Comparison of ENCODE assay signal across 12 cellular contexts in genomic region chr9:35774907-35775635, GRCh38. TPM values are rescaled to one million over a fixed set of nuclear protein-coding genes. Genes with fewer than 3 reads are reported as not detected.
DNase-seq lines count a peak whose midpoint lies in the region; ATAC-seq lines count a peak whose summit lies in the region.
"Had no signal": no experiment of that assay in that cellular context is flagged by ENCODE, and none has a peak within 500 bp of the region (broad histone marks: within the 10 kb centered on the region; RNA-seq: fewer than 3 reads in every experiment).

No MANE protein-coding gene starts in this region.

- H3K9me3 ChIP-seq in SK-N-MC (ENCODE audit: low read depth, low read length) (no peaks in the 10 kb centered on the region), iPS-20b (ENCODE audit: insufficient read depth, low read depth, low read length) (no peaks in the 10 kb centered on the region), aorta (ENCODE audit: control insufficient read depth, low read length) (no peaks in the 10 kb centered on the region)

- DNase-seq in activated naive CD8-positive, alpha-beta T cell treated with anti-CD3 and anti-CD28 coated beads for 36 hours: no peak
- DNase-seq in SK-N-MC (ENCODE audit: low read depth, low spot score) (no peak), aorta (peak in 1 of 2 donors; percentile 54), cortex of kidney (lab: John Stamatoyannopoulos, UW) (no peak)
- DNase-seq in stimulated activated CD8-positive, alpha-beta memory T cell treated with anti-CD3 and anti-CD28 coated beads, Interleukin-4, amount 100 ng/mL, for 48 hours: no peak
- DNase-seq: activated CD4-positive, alpha-beta T cell treated with anti-CD3 and anti-CD28 coated beads, Interleukin-2, amount 50 U/mL, for 48 hours; CD4-positive, CD25-positive, alpha-beta regulatory T cell had no signal

- peak overlapping the region; percentile 28 for H3K27ac Mint-ChIP-seq in activated naive CD8-positive, alpha-beta T cell
- no peak overlapping the region for H3K27ac Mint-ChIP-seq in activated naive CD8-positive, alpha-beta T cell treated with anti-CD3 and anti-CD28 coated beads for 36 hours

- H3K36me3 ChIP-seq in SK-N-MC (ENCODE audit: insufficient read depth, low read length): no peaks in the 10 kb centered on the region
- no peaks in the 10 kb centered on the region for H3K36me3 ChIP-seq in iPS-20b (ENCODE audit: insufficient read depth, low read depth, low read length)
- H3K36me3 ChIP-seq in aorta (ENCODE audit: control insufficient read depth in 1 of 2, insufficient read depth in 2 of 2, low read length in 1 of 2): no peaks in the 10 kb centered on the region

- H3K4me3 Mint-ChIP-seq in activated naive CD8-positive, alpha-beta T cell: no peak overlapping the region
- H3K4me3 Mint-ChIP-seq in activated naive CD8-positive, alpha-beta T cell treated with anti-CD3 and anti-CD28 coated beads for 36 hours: no peak overlapping the region

- H3K27ac ChIP-seq in SK-N-MC (peak overlapping the region; percentile 5; the same call in 1 of the 2 replicates), iPS-20b (ENCODE audit: low read length) (no peak overlapping the region), aorta (ENCODE audit: low read depth in 1 of 2, low read length in 2 of 2) (no peak overlapping the region)

- no peaks in the 10 kb centered on the region for H3K9me3 Mint-ChIP-seq in activated naive CD8-positive, alpha-beta T cell (ENCODE audit: low read depth)
- H3K9me3 Mint-ChIP-seq in activated naive CD8-positive, alpha-beta T cell treated with anti-CD3 and anti-CD28 coated beads for 36 hours: no peaks in the 10 kb centered on the region

- 74 to 75% methylated on average over 7 of the region's 7 CpGs for WGBS in aorta, 2 donors

- H3K4me3 ChIP-seq in SK-N-MC (no peak overlapping the region), iPS-20b (ENCODE audit: low read length) (no peak overlapping the region), aorta (ENCODE audit: low read length in 2 of 2) (no peak overlapping the region)

- peaks cover 3% of the 10 kb centered on the region for H3K36me3 Mint-ChIP-seq in activated naive CD8-positive, alpha-beta T cell
- peaks cover 3% of the 10 kb centered on the region for H3K36me3 Mint-ChIP-seq in activated naive CD8-positive, alpha-beta T cell treated with anti-CD3 and anti-CD28 coated beads for 36 hours

- H3K4me1 ChIP-seq in iPS-20b (ENCODE audit: insufficient read depth, low read length): peaks cover 10% of the 10 kb centered on the region; the same call in 1 of the 2 replicates
- peaks cover 0 to 1% of the 10 kb centered on the region in 2 donors for H3K4me1 ChIP-seq in aorta (ENCODE audit: control insufficient read depth in 1 of 2, insufficient read depth in 2 of 2, low read length in 2 of 2)

- H3K9ac ChIP-seq in SK-N-MC (ENCODE audit: insufficient read length) (peak overlapping the region; percentile 2), iPS-20b (ENCODE audit: low read depth, low read length) (peak overlapping the region; percentile 33; the same call in 1 of the 2 replicates)

- ATAC-seq in aorta (ENCODE audit: low FRiP score): peak; percentile 44
- no peak for ATAC-seq in HG03442 (IDR thresholded peaks at IDR 0.05; ENCODE audit: unreplicated experiment)

- no peaks in the 10 kb centered on the region for H3K4me1 Mint-ChIP-seq in activated naive CD8-positive, alpha-beta T cell (ENCODE audit: low read depth)
- H3K4me1 Mint-ChIP-seq in activated naive CD8-positive, alpha-beta T cell treated with anti-CD3 and anti-CD28 coated beads for 36 hours: no peaks in the 10 kb centered on the region

- H3K27me3 Mint-ChIP-seq in activated naive CD8-positive, alpha-beta T cell: no peaks in the 10 kb centered on the region
- no peaks in the 10 kb centered on the region for H3K27me3 Mint-ChIP-seq in activated naive CD8-positive, alpha-beta T cell treated with anti-CD3 and anti-CD28 coated beads for 36 hours
- H3K27me3 Mint-ChIP-seq: CD4-positive, CD25-positive, alpha-beta regulatory T cell had no signal

- H3K27me3 ChIP-seq in iPS-20b (ENCODE audit: insufficient read depth, low read length) (no peaks in the 10 kb centered on the region), aorta (ENCODE audit: control insufficient read depth in 1 of 2, insufficient read depth in 2 of 2, low read length in 1 of 2) (no peaks in the 10 kb centered on the region)

- intact Hi-C loops in aorta (cut with DNase I): no loop called here

RNA-seq across cellular contexts. Expression of gene NPR2, which starts 16.3 kb away (rescaled TPM):
- 1 to 10 TPM; 4.7 to 8.9 TPM for total RNA-seq in activated naive CD8-positive, alpha-beta T cell treated with anti-CD3 and anti-CD28 coated beads for 36 hours
- total RNA-seq in aorta: 10 to 100 TPM; 39.7 to 45.6 TPM
- 10 to 100 TPM; 13.3 to 85.0 TPM for polyA plus RNA-seq in aorta

RNA-seq across cellular contexts. Expression of gene MSMP, which starts 21.0 kb away (rescaled TPM):
- total RNA-seq in activated naive CD8-positive, alpha-beta T cell treated with anti-CD3 and anti-CD28 coated beads for 36 hours: under 1 TPM in 1 of 2 experiments, not detected in 1; 0.94 TPM
- 1 to 10 TPM; 2.0 TPM for total RNA-seq in aorta
- polyA plus RNA-seq in aorta: not detected
- total RNA-seq: CD4-positive, CD25-positive, alpha-beta regulatory T cell; fibroblast of villous mesenchyme; HT1080 had no signal

RNA-seq across cellular contexts. Expression of gene RGP1, which starts 26.0 kb away (rescaled TPM):
- 10 to 100 TPM; 12.7 to 13.4 TPM for total RNA-seq in activated naive CD8-positive, alpha-beta T cell treated with anti-CD3 and anti-CD28 coated beads for 36 hours
- total RNA-seq in aorta: 10 to 100 TPM; 30.0 to 32.4 TPM
- 10 to 100 TPM; 11.0 to 13.0 TPM for polyA plus RNA-seq in aorta

RNA-seq across cellular contexts. Expression of gene GBA2, which starts 26.0 kb away (rescaled TPM):
- 10 to 100 TPM; 22.6 to 24.2 TPM for total RNA-seq in activated naive CD8-positive, alpha-beta T cell treated with anti-CD3 and anti-CD28 coated beads for 36 hours
- total RNA-seq in aorta: 10 to 100 TPM; 83.8 to 83.9 TPM
- polyA plus RNA-seq in aorta: 100 to 1,000 TPM in 1 of 2 donors, 10 to 100 TPM in 1; 18.5 to 122 TPM

RNA-seq across cellular contexts. Expression of gene SPAG8, which starts 37.0 kb away (rescaled TPM):
- 1 to 10 TPM in 1 of 2 experiments, under 1 TPM in 1; 0.68 to 1.0 TPM for total RNA-seq in activated naive CD8-positive, alpha-beta T cell treated with anti-CD3 and anti-CD28 coated beads for 36 hours
- 1 to 10 TPM in 1 of 2 donors, under 1 TPM in 1; 0.71 to 3.0 TPM for total RNA-seq in aorta
- polyA plus RNA-seq in aorta: 1 to 10 TPM in 1 of 2 donors, not detected in 1; 4.4 TPM

Comparison
In these comparisons a context has a peak if more than half of its experiments do, and no peak if none do; other contexts are left out.
1. RNA of gene NPR2, which starts 16.3 kb away (total RNA-seq): 39.7 to 45.6 TPM in aorta; 4.7 to 8.9 TPM in activated naive CD8-positive, alpha-beta T cell treated with anti-CD3 and anti-CD28 coated beads for 36 hours; every median in the first group is over 4 times any median in the second.